In genomic region chr18:59156316-59156715, GRCh38 we compare ENCODE assay signal across 17 cellular contexts. TPM values are rescaled to one million over a fixed set of nuclear protein-coding genes. Genes with fewer than 3 reads are reported as not detected.
DNase-seq lines count a peak whose midpoint lies in the region; ATAC-seq and TF ChIP-seq lines count a peak whose summit lies in the region.
"Had no signal": no experiment of that assay in that cellular context is flagged by ENCODE, and none has a peak within 500 bp of the region (broad histone marks: within the 10 kb centered on the region; RNA-seq: fewer than 3 reads in every experiment).

No MANE protein-coding gene starts in this region.

- H3K36me3 ChIP-seq in HEK293 (ENCODE audit: control insufficient read depth in 2 of 2, insufficient read depth in 1 of 2, low read length in 2 of 2) = peaks cover 20 to 35% of the 10 kb centered on the region in 2 experiments; a peak in 2 of 3 replicates
- peaks cover 40% of the 10 kb centered on the region for H3K36me3 ChIP-seq in SK-N-MC (ENCODE audit: insufficient read depth, low read length)
- H3K36me3 ChIP-seq in smooth muscle cell (ENCODE audit: low read depth) = no peaks in the 10 kb centered on the region

- H2AFZ ChIP-seq in smooth muscle cell (ENCODE audit: low read depth) = no peak overlapping the region

- POLR2A ChIA-PET in HEK293 (lab: Yijun Ruan, JAX) = no interaction called here

- no peak overlapping the region for H3K4me2 ChIP-seq in smooth muscle cell
- H3K4me2 ChIP-seq: BLaER1 treated with 17β-estradiol and CSF1 and Interleukin-3, amounts not matched to agents 10 nM and 100 nM had no signal

- H3F3A ChIP-seq in smooth muscle cell (ENCODE audit: low read depth) = no peaks in the 10 kb centered on the region

- H3K27ac ChIP-seq in HEK293 (ENCODE audit: extremely low read depth, low read depth, low read length) = no peak overlapping the region
- peak overlapping the region; percentile 72 for H3K27ac ChIP-seq in SK-N-MC
- H3K27ac ChIP-seq in smooth muscle cell (ENCODE audit: low read depth) = peak overlapping the region; percentile 88
- H3K27ac ChIP-seq: BLaER1 treated with 17β-estradiol and CSF1 and Interleukin-3, amounts not matched to agents 10 nM and 100 nM; C4-2B had no signal

- DNase-seq in SK-N-MC (ENCODE audit: low read depth, low spot score) (peak; percentile 56), smooth muscle cell (lab: John Stamatoyannopoulos, UW; ENCODE audit: unreplicated experiment) (no peak), HUDEP-2 (lab: John Stamatoyannopoulos, UW; ENCODE audit: unreplicated experiment in 76 of 76) (no peak), dermis blood vessel endothelial cell (no peak)
- DNase-seq: 8988T; AML-193; Caco-2; Calu3; CD4-positive, alpha-beta T cell; CD8-positive, alpha-beta T cell; DMS79 treated with DMSO at 0.1 percent for 48 hours; GF-D8 had no signal

- CTCF ChIA-PET in HEK293 (lab: Yijun Ruan, JAX) = interaction anchor here (0.7 kb wide), 1 partner anchor 93 kb away, joined by 4 read pairs; no protein-coding TSS in a partner anchor

- H3K9ac ChIP-seq in SK-N-MC (ENCODE audit: insufficient read length) (no peak overlapping the region), smooth muscle cell (ENCODE audit: low read depth) (no peak overlapping the region)
- H3K9ac ChIP-seq: BLaER1 treated with 17β-estradiol and CSF1 and Interleukin-3, amounts not matched to agents 10 nM and 100 nM had no signal

- no peak for TF ChIP-seq CTCF in HEK293 (tag by site-specific recombination; IDR thresholded peaks at IDR 0.05)
- TF ChIP-seq CTCF in smooth muscle cell (IDR thresholded peaks at IDR 0.05; ENCODE audit: borderline replicate concordance, insufficient read depth, poor library complexity, severe bottlenecking) = no peak

- H3K9me3 ChIP-seq in HEK293 (ENCODE audit: control insufficient read depth, insufficient read depth, low read depth, low read length) (no peaks in the 10 kb centered on the region), SK-N-MC (ENCODE audit: low read depth, low read length) (no peaks in the 10 kb centered on the region), smooth muscle cell (replicated peaks; ENCODE audit: low read depth) (no peaks in the 10 kb centered on the region)
- H3K9me3 ChIP-seq: BLaER1 treated with 17β-estradiol and CSF1 and Interleukin-3, amounts not matched to agents 10 nM and 100 nM; Caco-2 had no signal

- H3K4me3 ChIP-seq in HEK293 (ENCODE audit: low read depth, low read length) = no peak overlapping the region
- H3K4me3 ChIP-seq in SK-N-MC = 0 out of 2 replicates have a peak overlapping the region, but pooled peaks have one; percentile 1
- H3K4me3 ChIP-seq in smooth muscle cell = no peak overlapping the region
- H3K4me3 ChIP-seq: BLaER1 treated with 17β-estradiol and CSF1 and Interleukin-3, amounts not matched to agents 10 nM and 100 nM had no signal

- WGBS in smooth muscle cell (ENCODE audit: low lambda C conversion rate) = 99% methylated on average over 3 of the region's 3 CpGs

- H3K27me3 ChIP-seq in smooth muscle cell (ENCODE audit: low read depth) = no peaks in the 10 kb centered on the region
- H3K27me3 ChIP-seq: BLaER1 treated with 17β-estradiol and CSF1 and Interleukin-3, amounts not matched to agents 10 nM and 100 nM had no signal

- H3K79me2 ChIP-seq in smooth muscle cell (ENCODE audit: low read depth) = no peaks in the 10 kb centered on the region

- ATAC-seq in esophagus mucosa (no peak), GM18498 (IDR thresholded peaks at IDR 0.05; ENCODE audit: unreplicated experiment) (no peak)
- ATAC-seq: CD8-positive, alpha-beta T cell had no signal

- H4K20me1 ChIP-seq in smooth muscle cell (ENCODE audit: low read depth) = no peaks in the 10 kb centered on the region
- H4K20me1 ChIP-seq: BLaER1 treated with 17β-estradiol and CSF1 and Interleukin-3, amounts not matched to agents 10 nM and 100 nM had no signal

- H3K4me1 ChIP-seq in HEK293 (ENCODE audit: control insufficient read depth, insufficient read depth, low read length) (no peaks in the 10 kb centered on the region), smooth muscle cell (ENCODE audit: low read depth) (no peaks in the 10 kb centered on the region)
- H3K4me1 ChIP-seq: BLaER1 treated with 17β-estradiol and CSF1 and Interleukin-3, amounts not matched to agents 10 nM and 100 nM; Caco-2 had no signal

TF ChIP-seq in HEK293, 187 proteins besides CTCF, POLR2A, EP300 and RAD21:
- TF ChIP-seq MZF1 (tag by site-specific recombination; IDR thresholded peaks at IDR 0.05; ENCODE audit: borderline replicate concordance) (peak; percentile 39; the same call in 1 of the 2 replicates), ZNF24 (tag by site-specific recombination; IDR thresholded peaks at IDR 0.05) (no peak)
TF ChIP-seq in HEK293: peak in this region for 1.

RNA-seq across cellular contexts. Expression of gene SEC11C, which starts 16.6 kb away (rescaled TPM):
- 22.9 and 23.4 TPM in 2 replicates for total RNA-seq in smooth muscle cell
- polyA plus RNA-seq in smooth muscle cell = 37.5 and 55.3 TPM in 2 replicates
- total RNA-seq in esophagus mucosa = 32.6 TPM
- total RNA-seq in dermis blood vessel endothelial cell = 20.8 and 24.8 TPM in 2 replicates
